9 cellular contexts compared by ENCODE assay signal in genomic region chr2:90207454-90208058, GRCh38.
DNase-seq lines count a peak whose midpoint lies in the region; ATAC-seq, FAIRE-seq and TF ChIP-seq lines count a peak whose summit lies in the region.
"Had no signal": no experiment of that assay in that cellular context is flagged by ENCODE, and none has a peak within 500 bp of the region (broad histone marks: within the 10 kb centered on the region; RNA-seq: fewer than 3 reads in every experiment).

No MANE protein-coding gene starts in this region.

- H3K9me3 Mint-ChIP-seq in chondrocyte (ENCODE audit: low read depth) = peaks cover 16% of the 10 kb centered on the region

- intact Hi-C loops in cardiac septum (cut with DNase I) = no loop called here
- intact Hi-C loops in upper lobe of right lung (cut with DNase I) = no loop called here

- H3K27ac ChIP-seq in cardiac muscle cell (no peak overlapping the region), upper lobe of right lung (no peak overlapping the region)

- H3K36me3 ChIP-seq in cardiac muscle cell (no peaks in the 10 kb centered on the region), upper lobe of right lung (no peaks in the 10 kb centered on the region)

- DNase-seq in cardiac muscle cell (ENCODE audit: low read depth in 1 of 2, low spot score in 1 of 2) (peak; percentile 2 to 22), cardiac septum (ENCODE audit: low spot score) (no peak), HT-29 (ENCODE audit: low spot score) (peak; percentile 52), chondrocyte (ENCODE audit: low spot score) (no peak), upper lobe of right lung (no peak), HCEC 1CT (no peak), HTR-8/SVneo (ENCODE audit: insufficient read length, low spot score) (no peak)
- no peak for DNase-seq in activated effector memory CD4-positive, alpha-beta T cell treated with Interleukin-2 at 50 U/mL for 16 hours

- H3K27ac Mint-ChIP-seq in chondrocyte (ENCODE audit: unreplicated experiment) = no peak overlapping the region
- H3K27ac Mint-ChIP-seq: activated T-helper 17 cell treated with anti-CD3 and anti-CD28 coated beads, Interleukin-2, amount 50 U/mL, for 72 hours had no signal

- H3K4me3 ChIP-seq in cardiac muscle cell (no peak overlapping the region), upper lobe of right lung (no peak overlapping the region)

- TF ChIP-seq CTCF in cardiac muscle cell (IDR thresholded peaks at IDR 0.05; ENCODE audit: low read depth, low read length) = peak; percentile 12
- peak; percentile 29 for TF ChIP-seq CTCF in chondrocyte (IDR thresholded peaks at IDR 0.05)
- peak; percentile 27 for TF ChIP-seq CTCF in upper lobe of right lung (IDR thresholded peaks at IDR 0.05)

- H3K27me3 Mint-ChIP-seq in chondrocyte (ENCODE audit: low read depth) = no peaks in the 10 kb centered on the region
- H3K27me3 Mint-ChIP-seq: activated T-helper 17 cell treated with anti-CD3 and anti-CD28 coated beads, Interleukin-2, amount 50 U/mL, for 72 hours had no signal

- H3K4me1 ChIP-seq in cardiac muscle cell (ENCODE audit: low read depth) (no peaks in the 10 kb centered on the region), upper lobe of right lung (no peaks in the 10 kb centered on the region)

- peak; percentile 67 for ATAC-seq in upper lobe of right lung
- ATAC-seq: activated T-helper 17 cell treated with anti-CD3 and anti-CD28 coated beads, Interleukin-2, amount 50 U/mL, for 72 hours had no signal

- no peaks in the 10 kb centered on the region for H3K9me3 ChIP-seq in cardiac muscle cell (ENCODE audit: low read depth)
- H3K9me3 ChIP-seq in upper lobe of right lung = no peaks in the 10 kb centered on the region

- H3K27me3 ChIP-seq in cardiac muscle cell (no peaks in the 10 kb centered on the region), upper lobe of right lung (peaks cover 10% of the 10 kb centered on the region)

- no peak overlapping the region for H3K4me3 Mint-ChIP-seq in chondrocyte (ENCODE audit: unreplicated experiment)
- H3K4me3 Mint-ChIP-seq: activated T-helper 17 cell treated with anti-CD3 and anti-CD28 coated beads, Interleukin-2, amount 50 U/mL, for 72 hours had no signal

- no peaks in the 10 kb centered on the region for H3K36me3 Mint-ChIP-seq in chondrocyte (ENCODE audit: low read depth)

- H3K4me1 Mint-ChIP-seq in chondrocyte (ENCODE audit: low read depth) = no peaks in the 10 kb centered on the region
- H3K4me1 Mint-ChIP-seq: activated T-helper 17 cell treated with anti-CD3 and anti-CD28 coated beads, Interleukin-2, amount 50 U/mL, for 72 hours had no signal

- no peak for FAIRE-seq in HTR-8/SVneo (lab: Jason Lieb, UNC)

Comparison
In these comparisons a context has a peak if more than half of its experiments do, and no peak if none do; other contexts are left out.
1. DNase-seq: peak in cardiac muscle cell (2 of 2) and HT-29 (single experiment); none in cardiac septum (single experiment), chondrocyte (single experiment), upper lobe of right lung (single experiment), HCEC 1CT (single experiment), activated effector memory CD4-positive, alpha-beta T cell treated with Interleukin-2 at 50 U/mL for 16 hours (single experiment) and HTR-8/SVneo (single experiment).
2. Peak in every context shown above with its lines, with median percentiles within 50 percentile points of each other: CTCF ChIP-seq.